10 cellular contexts compared by ENCODE assay signal in the genomic region with DNA sequence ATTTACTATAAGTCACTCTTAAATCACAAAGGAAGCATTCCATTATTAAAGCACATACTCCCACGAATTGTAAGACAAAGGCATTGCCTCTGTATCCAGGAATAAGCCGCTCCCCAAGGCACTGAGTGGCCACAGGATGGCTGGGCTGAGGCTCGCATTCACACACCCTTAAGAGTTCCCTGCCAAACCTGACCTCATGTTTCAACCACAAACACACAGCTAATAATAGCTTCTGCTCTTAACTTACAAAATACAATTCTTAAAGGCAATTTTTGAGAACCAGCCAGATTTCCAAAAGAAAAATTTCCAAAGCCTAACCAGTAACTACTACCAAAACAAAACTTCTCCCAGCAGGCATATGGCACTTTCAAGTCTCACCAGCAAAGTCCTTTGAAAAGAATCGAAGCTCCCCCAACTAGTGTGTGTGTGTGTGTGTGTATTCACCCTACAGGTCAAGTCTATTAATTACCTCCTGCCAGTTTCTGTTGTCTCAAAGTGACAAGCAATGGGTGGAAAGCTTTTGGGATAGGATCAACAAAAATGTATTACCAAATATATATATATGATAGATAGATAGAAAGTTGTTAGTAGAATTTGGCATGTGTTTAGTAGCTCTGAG. TPM values are rescaled to one million over a fixed set of nuclear protein-coding genes. Genes with fewer than 3 reads are reported as not detected.
DNase-seq lines count a peak whose midpoint lies in the region; TF ChIP-seq lines count a peak whose summit lies in the region.
"Had no signal": no experiment of that assay in that cellular context is flagged by ENCODE, and none has a peak within 500 bp of the region (broad histone marks: within the 10 kb centered on the region; RNA-seq: fewer than 3 reads in every experiment).

No MANE protein-coding gene starts in this region.

- H3K36me3 ChIP-seq in mesenchymal stem cell (ENCODE audit: control insufficient read depth in 1 of 2, insufficient read depth in 2 of 2, low read depth in 1 of 2, low read length in 2 of 2) (no peaks in the 10 kb centered on the region), SK-N-SH (replicated peaks in 1 of 2; ENCODE audit: control insufficient read depth in 1 of 2, insufficient read depth in 2 of 2, low read length in 1 of 2) (no peaks in the 10 kb centered on the region)
- H3K36me3 ChIP-seq: transverse colon had no signal

- no peaks in the 10 kb centered on the region for H3K4me1 ChIP-seq in mesenchymal stem cell (ENCODE audit: control insufficient read depth, insufficient read depth, low read depth, low read length)
- H3K4me1 ChIP-seq in SK-N-SH (ENCODE audit: control insufficient read depth in 1 of 2, insufficient read depth in 2 of 2, low read depth in 1 of 2, low read length in 1 of 2), result no peaks in the 10 kb centered on the region
- H3K4me1 ChIP-seq: transverse colon had no signal

- no peak overlapping the region for H3K18ac ChIP-seq in mesenchymal stem cell (ENCODE audit: low read depth in 1 of 2, low read length in 2 of 2)

- in situ Hi-C loops in astrocyte of the cerebellum (cut with HindIII; ENCODE audit: low sequenced_read_pairs), result loop anchor here (5.0 kb wide), 1 partner anchor 82 kb away; no protein-coding TSS in a partner anchor

- no peaks in the 10 kb centered on the region for H3K9me2 ChIP-seq in SK-N-SH

- H2BK120ac ChIP-seq in mesenchymal stem cell (ENCODE audit: low read depth, low read length), result no peak overlapping the region

- no peak overlapping the region for H4K91ac ChIP-seq in mesenchymal stem cell (ENCODE audit: low read length)

- TF ChIP-seq CTCF in GM10266 (IDR thresholded peaks at IDR 0.05; ENCODE audit: control insufficient read depth, insufficient read depth, low read depth, missing control alignments), result no peak
- no peak for TF ChIP-seq CTCF in HFFc6 (IDR thresholded peaks at IDR 0.05)
- no peak for TF ChIP-seq CTCF in astrocyte of the cerebellum (IDR thresholded peaks at IDR 0.05; ENCODE audit: low read depth, low read length, missing control alignments)
- TF ChIP-seq CTCF in SK-N-SH (IDR thresholded peaks at IDR 0.05), result no peak

- WGBS in mesenchymal stem cell, result 73% methylated on average over 3 of the region's 4 CpGs
- WGBS in SK-N-SH (ENCODE audit: low lambda C conversion rate), result 2% methylated on average over 4 of the region's 4 CpGs

- H2BK5ac ChIP-seq in mesenchymal stem cell (ENCODE audit: low read depth, low read length, poor library complexity, severe bottlenecking), result no peak overlapping the region

- no peak overlapping the region for H2BK15ac ChIP-seq in mesenchymal stem cell (ENCODE audit: low read depth, poor library complexity, severe bottlenecking)

- no peaks in the 10 kb centered on the region for H3K27me3 ChIP-seq in mesenchymal stem cell (ENCODE audit: control insufficient read depth in 1 of 2, insufficient read depth in 1 of 2, low read length in 2 of 2)
- no peaks in the 10 kb centered on the region; the same call in 1 of the 2 replicates for H3K27me3 ChIP-seq in SK-N-SH (ENCODE audit: insufficient read depth)
- H3K27me3 ChIP-seq: transverse colon had no signal

- H3K27ac Mint-ChIP-seq in HFFc6, result no peak overlapping the region

- H3K4me2 ChIP-seq in mesenchymal stem cell (ENCODE audit: low read length, poor library complexity, severe bottlenecking) (no peak overlapping the region), SK-N-SH (no peak overlapping the region)

- no peak overlapping the region for H3K4ac ChIP-seq in mesenchymal stem cell (ENCODE audit: low read depth in 1 of 2, low read length in 2 of 2)

- H3K9ac ChIP-seq in mesenchymal stem cell (ENCODE audit: low read length) (peak overlapping the region; percentile 53), SK-N-SH (no peak overlapping the region)

- H3K4me3 ChIP-seq in astrocyte of the cerebellum (ENCODE audit: low read depth, low read length), result no peak overlapping the region
- no peak overlapping the region for H3K4me3 ChIP-seq in mesenchymal stem cell (ENCODE audit: insufficient read depth in 1 of 2, low read depth in 1 of 2, low read length in 2 of 2)
- H3K4me3 ChIP-seq in SK-N-SH (ENCODE audit: low read depth in 2 of 2, low read length in 1 of 2), result no peak overlapping the region
- H3K4me3 ChIP-seq: transverse colon had no signal

- no peaks in the 10 kb centered on the region for H3K27me3 Mint-ChIP-seq in HFFc6 (ENCODE audit: insufficient read depth)

- H2AK5ac ChIP-seq in mesenchymal stem cell (ENCODE audit: low read length, severe bottlenecking), result no peak overlapping the region

- peaks cover 33% of the 10 kb centered on the region for H3K9me3 ChIP-seq in mesenchymal stem cell (ENCODE audit: control insufficient read depth, low read length)
- H3K9me3 ChIP-seq in SK-N-SH, result peaks cover 7% of the 10 kb centered on the region; the same call in 1 of the 2 replicates
- H3K9me3 ChIP-seq: transverse colon had no signal

- H3K14ac ChIP-seq in mesenchymal stem cell (ENCODE audit: low read length in 2 of 2), result no peak overlapping the region

- H3K36me3 Mint-ChIP-seq in HFFc6 (ENCODE audit: low read depth), result no peaks in the 10 kb centered on the region

- CTCF ChIA-PET in SK-N-SH (lab: Yijun Ruan, JAX), result no interaction called here

- POLR2A ChIA-PET in SK-N-SH (lab: Yijun Ruan, JAX), result no interaction called here

- peaks cover 7% of the 10 kb centered on the region; the same call in 1 of the 2 replicates for H3K9me3 Mint-ChIP-seq in HFFc6

- TF ChIP-seq RAD21 in SK-N-SH (IDR thresholded peaks at IDR 0.05; ENCODE audit: low read length), result no peak

- no peaks in the 10 kb centered on the region for H3K79me1 ChIP-seq in mesenchymal stem cell (replicated peaks; ENCODE audit: low read length, poor library complexity, severe bottlenecking)

- no peak for TF ChIP-seq EP300 in SK-N-SH (IDR thresholded peaks at IDR 0.05; ENCODE audit: borderline replicate concordance in 1 of 2, low read depth in 1 of 2, low read length in 1 of 2)

- H4K20me1 ChIP-seq in SK-N-SH (ENCODE audit: insufficient read depth), result no peaks in the 10 kb centered on the region

- H4K8ac ChIP-seq in mesenchymal stem cell (ENCODE audit: low read length), result no peak overlapping the region

- no peaks in the 10 kb centered on the region for H3F3A ChIP-seq in SK-N-SH (replicated peaks; ENCODE audit: insufficient read depth)

- no peak overlapping the region for H2BK12ac ChIP-seq in mesenchymal stem cell (ENCODE audit: low read length in 2 of 2)

- H2AFZ ChIP-seq in mesenchymal stem cell (ENCODE audit: low read depth, low read length) (no peak overlapping the region), SK-N-SH (ENCODE audit: low read depth) (no peak overlapping the region)

- DNase-seq in GM10266 (ENCODE audit: extremely low spot score), result peak; percentile 11
- DNase-seq in HFFc6, result peak; percentile 21
- peak; percentile 91 for DNase-seq in astrocyte of the cerebellum (ENCODE audit: low read depth)
- DNase-seq in mesenchymal stem cell, result peak; percentile 70
- DNase-seq in SK-N-DZ (ENCODE audit: low spot score), result no peak
- no peak for DNase-seq in SK-N-SH
- no peak for DNase-seq in NCI-H146 (lab: John Stamatoyannopoulos, UW)
- no peak for DNase-seq in T-helper 2 cell
- DNase-seq: NK-92 treated with Interleukin-12 subunit alpha and Interleukin-12 subunit beta, amount 100 ng/mL, for 24 hours; transverse colon had no signal

- no peak overlapping the region for H3K23ac ChIP-seq in mesenchymal stem cell (ENCODE audit: low read length in 2 of 2)

- no peak overlapping the region for H3K4me3 Mint-ChIP-seq in HFFc6

- H3K79me2 ChIP-seq in SK-N-SH (ENCODE audit: insufficient read depth), result no peaks in the 10 kb centered on the region

- H3K27ac ChIP-seq in mesenchymal stem cell (ENCODE audit: low read length, poor library complexity, severe bottlenecking), result no peak overlapping the region
- no peak overlapping the region for H3K27ac ChIP-seq in SK-N-SH (ENCODE audit: low read depth in 2 of 2, low read length in 1 of 2)
- H3K27ac ChIP-seq: transverse colon had no signal

- no peaks in the 10 kb centered on the region for H3K4me1 Mint-ChIP-seq in HFFc6 (ENCODE audit: low read depth)

TF ChIP-seq in SK-N-SH, 30 proteins besides CTCF, POLR2A, EP300 and RAD21 (continues in another document):
- TF ChIP-seq TAF1 (IDR thresholded peaks at IDR 0.05; ENCODE audit: borderline replicate concordance, low read depth, low read length) (no peak), CHD2 (IDR thresholded peaks at IDR 0.05; ENCODE audit: low read length, partially characterized antibody) (no peak), JUND (IDR thresholded peaks at IDR 0.05) (no peak), POLR2AphosphoS5 (IDR thresholded peaks at IDR 0.05; ENCODE audit: low read depth, low read length) (no peak), RFX5 (IDR thresholded peaks at IDR 0.05; ENCODE audit: low read length) (no peak), EZH2phosphoT487 (IDR thresholded peaks at IDR 0.05; ENCODE audit: borderline replicate concordance, low read depth) (no peak), SMC3 (IDR thresholded peaks at IDR 0.05; ENCODE audit: low read depth, low read length) (no peak), GABPA (IDR thresholded peaks at IDR 0.05; ENCODE audit: low read depth) (no peak), MXI1 (IDR thresholded peaks at IDR 0.05; ENCODE audit: low read depth, low read length) (no peak), GATA2 (CRISPR knock-in tag; IDR thresholded peaks at IDR 0.05) (no peak)
- TF ChIP-seq, protein P1, sequence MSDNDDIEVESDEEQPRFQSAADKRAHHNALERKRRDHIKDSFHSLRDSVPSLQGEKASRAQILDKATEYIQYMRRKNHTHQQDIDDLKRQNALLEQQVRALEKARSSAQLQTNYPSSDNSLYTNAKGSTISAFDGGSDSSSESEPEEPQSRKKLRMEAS (IDR thresholded peaks at IDR 0.05; ENCODE audit: low read depth), result no peak

RNA-seq across cellular contexts. Expression of gene ARHGAP6, which starts 36.0 kb away (rescaled TPM):
- total RNA-seq in HFFc6 (2021; fragmentation: NEBNext Ultra II Directional; extraction: Animal tissue kit (Norgen Biotek cat#: 25700)), result 1 to 10 TPM in 1 of 6 experiments, under 1 TPM in 5; 0.51 to 1.0 (median 0.69) TPM
- 13.8 TPM for polyA plus RNA-seq in mesenchymal stem cell (2013, experiment 1 of 2)
- polyA plus RNA-seq in mesenchymal stem cell (2013, experiment 2 of 2), result 13.6 TPM
- polyA plus RNA-seq in SK-N-DZ (2014; cell fraction: cytosol; rRNA removed), result 7.7 and 10.8 TPM in 2 replicates
- 7.8 and 14.5 TPM in 2 replicates for polyA plus RNA-seq in SK-N-DZ (2014; cell fraction: nucleus; rRNA removed)
- polyA plus RNA-seq in SK-N-SH (2012; rRNA removed), result 0.16 and 0.29 TPM in 2 replicates
- 0.22 and 0.23 TPM in 2 replicates for polyA plus RNA-seq in SK-N-SH (2012; cell fraction: cytosol; rRNA removed)
- polyA plus RNA-seq in SK-N-SH (2012; cell fraction: nucleus; rRNA removed), result 0.35 and 0.41 TPM in 2 replicates

Comparison
In these comparisons a context has a peak if more than half of its experiments do, and no peak if none do; other contexts are left out.
1. DNase-seq: peak in GM10266 (single experiment), HFFc6 (single experiment), astrocyte of the cerebellum (single experiment) and mesenchymal stem cell (single experiment); none in SK-N-DZ (single experiment), SK-N-SH (single experiment), NCI-H146 (single experiment) and T-helper 2 cell (0 of 5).